16 cellular contexts compared by ENCODE assay signal in the genomic region with DNA sequence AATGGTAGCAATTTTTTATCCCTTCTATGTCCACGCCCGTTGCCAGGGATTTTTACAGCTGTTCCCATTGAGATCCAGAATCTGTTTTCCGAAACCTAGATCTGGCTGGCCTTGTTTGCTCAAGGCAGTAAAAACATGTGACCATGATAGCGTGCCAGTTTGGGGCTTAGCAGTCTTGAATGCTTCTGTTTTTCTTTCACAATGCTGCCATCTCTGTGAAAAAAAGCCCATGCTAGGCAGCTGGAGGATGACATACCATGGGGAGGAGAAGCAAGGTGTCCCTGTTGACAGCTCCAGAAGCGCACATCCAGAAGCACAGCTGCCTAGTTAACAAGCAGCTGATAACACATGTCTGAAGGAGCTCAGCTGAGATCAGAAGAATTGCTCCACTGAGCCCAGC. TPM values are rescaled to one million over a fixed set of nuclear protein-coding genes. Genes with fewer than 3 reads are reported as not detected.
A peak's percentile ranks its signal among the peaks of the same experiment; 100 is the strongest.
DNase-seq lines count a peak whose midpoint lies in the region; ATAC-seq and TF ChIP-seq lines count a peak whose summit lies in the region.
"Had no signal": no experiment of that assay in that cellular context is flagged by ENCODE, and none has a peak within 500 bp of the region (broad histone marks: within the 10 kb centered on the region; RNA-seq: fewer than 3 reads in every experiment).

No MANE protein-coding gene starts in this region.

- CTCF ChIA-PET in activated CD8-positive, alpha-beta memory T cell treated with anti-CD3 and anti-CD28 coated beads, Interleukin-2, amount 10 ng/mL, durations not matched to agents 7 days and 5 days (lab: Charles Lee): no interaction called here

- H3K4me3 ChIP-seq in dorsolateral prefrontal cortex (peak overlapping the region in 2 of 59 donors; percentile 8 to 17), right lobe of liver (no peak overlapping the region)
- H3K4me3 ChIP-seq: left lung, Peyer's patch, spleen had no signal

- DNase-seq in NCI-H2196 (lab: John Stamatoyannopoulos, UW; ENCODE audit: unreplicated experiment) (peak; percentile 46), NCI-H2196 treated with DMSO at 0.1 percent for 48 hours (lab: John Stamatoyannopoulos, UW; ENCODE audit: unreplicated experiment) (no peak), dorsolateral prefrontal cortex (peak in 3 of 10 donors; percentile 12 to 51 (median 36)), right lobe of liver (peak in 1 of 3 donors; percentile 67), substantia nigra (lab: John Stamatoyannopoulos, UW) (peak in 30 of 49 donors; percentile 0 to 43 (median 14))
- DNase-seq in activated CD8-positive, alpha-beta memory T cell treated with anti-CD3 and anti-CD28 coated beads, Interleukin-2, amount 10 ng/mL, durations not matched to agents 7 days and 5 days: no peak
- DNase-seq: activated CD4-positive, alpha-beta T cell treated with anti-CD3 and anti-CD28 coated beads for 4 hours; CD8-positive, alpha-beta memory T cell; left lung; MV-4-11; Peyer's patch; spleen; T-helper 2 cell had no signal

- TF ChIP-seq CTCF in dorsolateral prefrontal cortex (IDR thresholded peaks at IDR 0.05 in 54 of 56, conservative IDR thresholded peaks at IDR 0.05 in 2 of 56; ENCODE audit: low read depth in 1 of 56, partially characterized antibody in 56 of 56) (peak in 1 of 56 donors; percentile 36), right lobe of liver (IDR thresholded peaks at IDR 0.05) (no peak)

- no peak overlapping the region for H3K4me3 Mint-ChIP-seq in activated CD8-positive, alpha-beta memory T cell treated with anti-CD3 and anti-CD28 coated beads, Interleukin-2, amount 10 ng/mL, durations not matched to agents 7 days and 5 days
- H3K4me3 Mint-ChIP-seq: natural killer cell treated with Interleukin-12 subunit alpha and Interleukin-12 subunit beta and Interleukin-15 and Interleukin-18, amount 100 ng/mL, for 72 hours had no signal

- no peaks in the 10 kb centered on the region for H3K9me3 ChIP-seq in right lobe of liver
- H3K9me3 ChIP-seq: left lung, Peyer's patch, spleen had no signal

- peaks cover 21% of the 10 kb centered on the region for H3K4me1 Mint-ChIP-seq in activated CD8-positive, alpha-beta memory T cell treated with anti-CD3 and anti-CD28 coated beads, Interleukin-2, amount 10 ng/mL, durations not matched to agents 7 days and 5 days

- H3K4me1 ChIP-seq in right lobe of liver: peaks cover 0 to 21% (median 0%) of the 10 kb centered on the region in 4 donors

- H3K36me3 Mint-ChIP-seq in activated CD8-positive, alpha-beta memory T cell treated with anti-CD3 and anti-CD28 coated beads, Interleukin-2, amount 10 ng/mL, durations not matched to agents 7 days and 5 days: peaks cover 14% of the 10 kb centered on the region
- H3K36me3 Mint-ChIP-seq: natural killer cell treated with Interleukin-12 subunit alpha and Interleukin-12 subunit beta and Interleukin-15 and Interleukin-18, amount 100 ng/mL, for 72 hours had no signal

- ATAC-seq in right lobe of liver (peak; percentile 49 to 68 (median 62)), GM21576 (IDR thresholded peaks at IDR 0.05; ENCODE audit: unreplicated experiment) (no peak), HG03469 (IDR thresholded peaks at IDR 0.05; ENCODE audit: unreplicated experiment) (no peak)
- ATAC-seq in activated CD8-positive, alpha-beta memory T cell treated with anti-CD3 and anti-CD28 coated beads, Interleukin-2, amount 10 ng/mL, durations not matched to agents 7 days and 5 days: no peak
- ATAC-seq: left lung; natural killer cell treated with Interleukin-12 subunit alpha and Interleukin-12 subunit beta and Interleukin-15 and Interleukin-18, amount 100 ng/mL, for 72 hours had no signal

- H3K9me3 Mint-ChIP-seq in activated CD8-positive, alpha-beta memory T cell treated with anti-CD3 and anti-CD28 coated beads, Interleukin-2, amount 10 ng/mL, durations not matched to agents 7 days and 5 days (ENCODE audit: low read depth): no peaks in the 10 kb centered on the region
- H3K9me3 Mint-ChIP-seq: CD8-positive, alpha-beta memory T cell; natural killer cell treated with Interleukin-12 subunit alpha and Interleukin-12 subunit beta and Interleukin-15 and Interleukin-18, amount 100 ng/mL, for 72 hours had no signal

- no peak overlapping the region for H3K27ac Mint-ChIP-seq in activated CD8-positive, alpha-beta memory T cell treated with anti-CD3 and anti-CD28 coated beads, Interleukin-2, amount 10 ng/mL, durations not matched to agents 7 days and 5 days
- H3K27ac Mint-ChIP-seq: CD8-positive, alpha-beta memory T cell; natural killer cell treated with Interleukin-12 subunit alpha and Interleukin-12 subunit beta and Interleukin-15 and Interleukin-18, amount 100 ng/mL, for 72 hours had no signal

- TF ChIP-seq POLR2A in right lobe of liver (IDR thresholded peaks at IDR 0.05): no peak

- H3K27me3 Mint-ChIP-seq in activated CD8-positive, alpha-beta memory T cell treated with anti-CD3 and anti-CD28 coated beads, Interleukin-2, amount 10 ng/mL, durations not matched to agents 7 days and 5 days: no peaks in the 10 kb centered on the region
- H3K27me3 Mint-ChIP-seq: CD8-positive, alpha-beta memory T cell; natural killer cell treated with Interleukin-12 subunit alpha and Interleukin-12 subunit beta and Interleukin-15 and Interleukin-18, amount 100 ng/mL, for 72 hours had no signal

- H3K36me3 ChIP-seq in right lobe of liver: no peaks in the 10 kb centered on the region

- H3K27me3 ChIP-seq in dorsolateral prefrontal cortex: no peaks in the 10 kb centered on the region
- no peaks in the 10 kb centered on the region for H3K27me3 ChIP-seq in right lobe of liver
- H3K27me3 ChIP-seq: left lung, Peyer's patch, spleen had no signal

- WGBS in right lobe of liver (ENCODE audit: insufficient coverage, low coverage, low lambda C conversion rate, missing lambda C conversion rate): 36% methylated on average over 4 of the region's 5 CpGs

- intact Hi-C loops in dorsolateral prefrontal cortex (cut with DNase I): no loop called here
- intact Hi-C loops in right lobe of liver (cut with DNase I): no loop called here

- H3K27ac ChIP-seq in dorsolateral prefrontal cortex (peak overlapping the region in 49 of 59 donors; percentile 7 to 85 (median 63)), right lobe of liver (peak overlapping the region in 1 of 3 donors; percentile 28), substantia nigra (ENCODE audit: low read depth, low read length, poor library complexity, severe bottlenecking) (peak overlapping the region; percentile 68)
- H3K27ac ChIP-seq: left lung, Peyer's patch, spleen had no signal

RNA-seq across cellular contexts. Expression of a gene that starts 2.2 kb away (rescaled TPM):
- 10 to 100 TPM in 104 of 120 experiments, 1 to 10 TPM in 16; 4.3 to 19.6 (median 12.2) TPM for total RNA-seq in dorsolateral prefrontal cortex
- 1 to 10 TPM; 1.9 to 4.5 (median 2.4) TPM for total RNA-seq in right lobe of liver
- 10 to 100 TPM; 16.0 to 17.0 TPM for total RNA-seq in activated CD8-positive, alpha-beta memory T cell treated with anti-CD3 and anti-CD28 coated beads, Interleukin-2, amount 10 ng/mL, durations not matched to agents 7 days and 5 days

Comparison
In these comparisons a context has a peak if more than half of its experiments do, and no peak if none do; other contexts are left out.
1. DNase-seq: peak in NCI-H2196 (single experiment) and substantia nigra (30 of 49); none in NCI-H2196 treated with DMSO at 0.1 percent for 48 hours (single experiment) and activated CD8-positive, alpha-beta memory T cell treated with anti-CD3 and anti-CD28 coated beads, Interleukin-2, amount 10 ng/mL, durations not matched to agents 7 days and 5 days (single experiment).
2. ATAC-seq: peak in right lobe of liver (4 of 4); none in activated CD8-positive, alpha-beta memory T cell treated with anti-CD3 and anti-CD28 coated beads, Interleukin-2, amount 10 ng/mL, durations not matched to agents 7 days and 5 days (single experiment), GM21576 (single experiment) and HG03469 (single experiment).